18 cellular contexts compared by ENCODE assay signal in genomic region chr12:123942911-123943648, GRCh38. TPM values are rescaled to one million over a fixed set of nuclear protein-coding genes. Genes with fewer than 3 reads are reported as not detected.
DNase-seq lines count a peak whose midpoint lies in the region; ATAC-seq lines count a peak whose summit lies in the region.
"Had no signal": no experiment of that assay in that cellular context is flagged by ENCODE, and none has a peak within 500 bp of the region (broad histone marks: within the 10 kb centered on the region; RNA-seq: fewer than 3 reads in every experiment).

No MANE protein-coding gene starts in this region.

- H3K9me3 Mint-ChIP-seq in activated naive CD8-positive, alpha-beta T cell treated with anti-CD3 and anti-CD28 coated beads, Interleukin-2, amount 50 U/mL, for 24 hours: peaks cover 5% of the 10 kb centered on the region
- H3K9me3 Mint-ChIP-seq: activated naive CD4-positive, alpha-beta T cell treated with anti-CD3 and anti-CD28 coated beads, Interleukin-2, amount 50 U/mL, for 72 hours had no signal

- no peaks in the 10 kb centered on the region for H3K27me3 Mint-ChIP-seq in activated naive CD8-positive, alpha-beta T cell treated with anti-CD3 and anti-CD28 coated beads, Interleukin-2, amount 50 U/mL, for 24 hours

- no peak overlapping the region for H3K27ac Mint-ChIP-seq in activated naive CD8-positive, alpha-beta T cell treated with anti-CD3 and anti-CD28 coated beads, Interleukin-2, amount 50 U/mL, for 24 hours
- H3K27ac Mint-ChIP-seq: activated naive CD4-positive, alpha-beta T cell treated with anti-CD3 and anti-CD28 coated beads, Interleukin-2, amount 50 U/mL, for 72 hours had no signal

- DNase-seq in D341Med (ENCODE audit: low spot score): peak; percentile 66
- DNase-seq in activated naive CD8-positive, alpha-beta T cell treated with anti-CD3 and anti-CD28 coated beads, Interleukin-2, amount 50 U/mL, for 24 hours: no peak
- peak; percentile 48 for DNase-seq in fibroblast of gingiva (ENCODE audit: low read depth)
- DNase-seq in sciatic nerve (ENCODE audit: low spot score): no peak
- DNase-seq in T-helper 1 cell: no peak
- DNase-seq in HK-2 (ENCODE audit: unreplicated experiment): no peak
- DNase-seq: activated CD4-positive, alpha-beta T cell treated with anti-CD3 and anti-CD28 coated beads for 4 hours; DMS53; KG1; left cardiac atrium; NCI-H1417; pancreas; SHP77; spleen; stimulated activated naive CD8-positive, alpha-beta T cell treated with anti-CD3 and anti-CD28 coated beads, Interleukin-15, Interleukin-2, amounts not matched to agents 100 U/mL and 50 U/mL, for 24 hours had no signal

- H3K4me1 Mint-ChIP-seq in activated naive CD8-positive, alpha-beta T cell treated with anti-CD3 and anti-CD28 coated beads, Interleukin-2, amount 50 U/mL, for 24 hours: peaks cover 12% of the 10 kb centered on the region

- intact Hi-C loops in sciatic nerve (cut with DNase I): no loop called here

- H3K36me3 Mint-ChIP-seq in activated naive CD8-positive, alpha-beta T cell treated with anti-CD3 and anti-CD28 coated beads, Interleukin-2, amount 50 U/mL, for 24 hours (ENCODE audit: low read depth): peaks cover 13% of the 10 kb centered on the region

- peak; percentile 5 for ATAC-seq in activated naive CD8-positive, alpha-beta T cell treated with anti-CD3 and anti-CD28 coated beads, Interleukin-2, amount 50 U/mL, for 24 hours
- peak; percentile 48 for ATAC-seq in sciatic nerve
- no peak for ATAC-seq in HG03469 (IDR thresholded peaks at IDR 0.05; ENCODE audit: unreplicated experiment)
- ATAC-seq in HG02970 (IDR thresholded peaks at IDR 0.05; ENCODE audit: low FRiP score, unreplicated experiment): no peak
- ATAC-seq: activated naive CD4-positive, alpha-beta T cell treated with anti-CD3 and anti-CD28 coated beads, Interleukin-2, amount 50 U/mL, for 72 hours; pancreas; stimulated activated naive CD8-positive, alpha-beta T cell treated with anti-CD3 and anti-CD28 coated beads, Interleukin-15, Interleukin-2, amounts not matched to agents 100 U/mL and 50 U/mL, for 24 hours had no signal

- H3K4me3 Mint-ChIP-seq in activated naive CD8-positive, alpha-beta T cell treated with anti-CD3 and anti-CD28 coated beads, Interleukin-2, amount 50 U/mL, for 24 hours: no peak overlapping the region

RNA-seq across cellular contexts. Expression of gene CCDC92, which starts 29.6 kb away (rescaled TPM):
- 49.2 TPM for total RNA-seq in sciatic nerve

RNA-seq across cellular contexts. Expression of gene ZNF664, which starts 29.9 kb away (rescaled TPM):
- total RNA-seq in sciatic nerve: 74.6 TPM

Comparison
In these comparisons a context has a peak if more than half of its experiments do, and no peak if none do; other contexts are left out.
1. DNase-seq: peak in D341Med (single experiment) and fibroblast of gingiva (single experiment); none in activated naive CD8-positive, alpha-beta T cell treated with anti-CD3 and anti-CD28 coated beads, Interleukin-2, amount 50 U/mL, for 24 hours (single experiment), sciatic nerve (single experiment), T-helper 1 cell (0 of 5) and HK-2 (single experiment).
2. ATAC-seq: peak in activated naive CD8-positive, alpha-beta T cell treated with anti-CD3 and anti-CD28 coated beads, Interleukin-2, amount 50 U/mL, for 24 hours (single experiment) and sciatic nerve (single experiment); none in HG03469 (single experiment) and HG02970 (single experiment).